Comparison of ENCODE assay signal across 18 cellular contexts in genomic region chr18:63306819-63307554, GRCh38. TPM values are rescaled to one million over a fixed set of nuclear protein-coding genes. Genes with fewer than 3 reads are reported as not detected.
DNase-seq lines count a peak whose midpoint lies in the region; ATAC-seq and TF ChIP-seq lines count a peak whose summit lies in the region.
"Had no signal": no experiment of that assay in that cellular context is flagged by ENCODE, and none has a peak within 500 bp of the region (broad histone marks: within the 10 kb centered on the region; RNA-seq: fewer than 3 reads in every experiment).

No MANE protein-coding gene starts in this region.

- ATAC-seq in stimulated activated naive CD8-positive, alpha-beta T cell treated with anti-CD3 and anti-CD28 coated beads, Interleukin-15, Interleukin-2, amounts not matched to agents 100 U/mL and 50 U/mL, for 24 hours: no peak
- ATAC-seq in activated B cell treated with CpG ODN at 0.5 μM for 24 hours (ENCODE audit: low read depth) (no peak), HG03175 (IDR thresholded peaks at IDR 0.05; ENCODE audit: unreplicated experiment) (no peak)
- no peak for ATAC-seq in naive thymus-derived CD4-positive, alpha-beta T cell

- H3K9me3 ChIP-seq in naive thymus-derived CD4-positive, alpha-beta T cell (ENCODE audit: control insufficient read depth in 2 of 3, low read length in 3 of 3): no peaks in the 10 kb centered on the region
- H3K9me3 ChIP-seq: BE2C had no signal

- H3K36me3 Mint-ChIP-seq in stimulated activated naive CD8-positive, alpha-beta T cell treated with anti-CD3 and anti-CD28 coated beads, Interleukin-15, Interleukin-2, amounts not matched to agents 100 ng/mL and 50 ng/mL, for 24 hours (ENCODE audit: low read depth): peaks cover 56% of the 10 kb centered on the region
- H3K36me3 Mint-ChIP-seq in activated B cell treated with CpG ODN at 0.5 μM for 24 hours (ENCODE audit: low read depth) (peaks cover 57% of the 10 kb centered on the region), endothelial cell (ENCODE audit: low read depth, unreplicated experiment) (no peaks in the 10 kb centered on the region), Calu3 (ENCODE audit: insufficient read depth, unreplicated experiment) (no peaks in the 10 kb centered on the region)
- H3K36me3 Mint-ChIP-seq in naive thymus-derived CD4-positive, alpha-beta T cell: peaks cover 0 to 40% (median 8%) of the 10 kb centered on the region in 5 donors

- H3K27ac ChIP-seq in naive thymus-derived CD4-positive, alpha-beta T cell (ENCODE audit: low read depth, low read length): no peak overlapping the region
- H3K27ac ChIP-seq: SK-N-MC had no signal

- no peak overlapping the region for H3K4me3 ChIP-seq in naive thymus-derived CD4-positive, alpha-beta T cell (ENCODE audit: low read length)
- H3K4me3 ChIP-seq: SK-N-MC had no signal

- CTCF ChIA-PET in activated B cell treated with CpG ODN at 0.5 μM for 24 hours (lab: Charles Lee) (interaction anchor here (1.1 to 3.8 kb wide), 2 partner anchors 11 to 145 kb away, joined by 3 to 16 read pairs; partner anchors contain the start of gene BCL2), Calu3 (lab: Charles Lee) (interaction anchor here (1.5 kb wide), 1 partner anchor 12 kb away, joined by 6 read pairs; the partner anchor contains the start of gene BCL2)
- CTCF ChIA-PET in naive thymus-derived CD4-positive, alpha-beta T cell (lab: Charles Lee): interaction anchor here (0.7 to 2.1 kb wide), 5 partner anchors 8 to 287 kb away, joined by 3 to 13 read pairs (median 4); no protein-coding TSS in a partner anchor

- no TSS peak for BruUV-seq in Calu3 (replicated peaks; lab: Mats Ljungman, UMichigan)

- intact Hi-C loops in activated B cell treated with CpG ODN at 0.5 μM for 24 hours (cut with micrococcal nuclease) (no loop called here), Calu3 (cut with micrococcal nuclease; ENCODE audit: unreplicated experiment) (no loop called here)
- intact Hi-C loops in naive thymus-derived CD4-positive, alpha-beta T cell (cut with micrococcal nuclease): no loop called here

- H3K4me1 Mint-ChIP-seq in stimulated activated naive CD8-positive, alpha-beta T cell treated with anti-CD3 and anti-CD28 coated beads, Interleukin-15, Interleukin-2, amounts not matched to agents 100 ng/mL and 50 ng/mL, for 24 hours (ENCODE audit: low read depth): peaks cover 93% of the 10 kb centered on the region
- peaks cover 93% of the 10 kb centered on the region for H3K4me1 Mint-ChIP-seq in activated B cell treated with CpG ODN at 0.5 μM for 24 hours
- H3K4me1 Mint-ChIP-seq in naive thymus-derived CD4-positive, alpha-beta T cell: peaks cover 60 to 95% (median 92%) of the 10 kb centered on the region in 7 donors
- no peaks in the 10 kb centered on the region for H3K4me1 Mint-ChIP-seq in endothelial cell (ENCODE audit: unreplicated experiment)
- peaks cover 36% of the 10 kb centered on the region for H3K4me1 Mint-ChIP-seq in Calu3 (ENCODE audit: low read depth, unreplicated experiment)

- peak overlapping the region; percentile 41 for H3K27ac Mint-ChIP-seq in stimulated activated naive CD8-positive, alpha-beta T cell treated with anti-CD3 and anti-CD28 coated beads, Interleukin-15, Interleukin-2, amounts not matched to agents 100 ng/mL and 50 ng/mL, for 24 hours
- H3K27ac Mint-ChIP-seq in activated B cell treated with CpG ODN at 0.5 μM for 24 hours (peak overlapping the region; percentile 80), endothelial cell (ENCODE audit: unreplicated experiment) (no peak overlapping the region), Calu3 (ENCODE audit: unreplicated experiment) (no peak overlapping the region)
- peak overlapping the region in 7 of 9 donors; percentile 3 to 95 (median 73) for H3K27ac Mint-ChIP-seq in naive thymus-derived CD4-positive, alpha-beta T cell

- DNase-seq in stimulated activated naive CD8-positive, alpha-beta T cell treated with anti-CD3 and anti-CD28 coated beads, Interleukin-15, Interleukin-2, amounts not matched to agents 100 U/mL and 50 U/mL, for 24 hours: no peak
- no peak for DNase-seq in activated B cell treated with CpG ODN at 0.5 μM for 24 hours
- DNase-seq in naive thymus-derived CD4-positive, alpha-beta T cell: no peak
- DNase-seq in endothelial cell (ENCODE audit: low spot score): no peak
- no peak for DNase-seq in NCI-H2029 (lab: John Stamatoyannopoulos, UW)
- DNase-seq in Calu3: no peak
- DNase-seq: activated CD4-positive, CD25-positive, alpha-beta regulatory T cell; DND-41; effector memory CD4-positive, alpha-beta T cell; foreskin fibroblast; posterior cingulate gyrus; stimulated activated CD4-positive, alpha-beta T cell treated with anti-CD3 and anti-CD28 coated beads, Interleukin-1b, Interleukin-23, amount 100 ng/mL, for 48 hours; stimulated activated CD8-positive, alpha-beta memory T cell treated with anti-CD3 and anti-CD28 coated beads, Interleukin-4, amount 100 ng/mL, for 48 hours had no signal

- H3K27me3 ChIP-seq in naive thymus-derived CD4-positive, alpha-beta T cell (ENCODE audit: control insufficient read depth in 2 of 2, insufficient read depth in 2 of 2, low read length in 2 of 2): no peaks in the 10 kb centered on the region
- H3K27me3 ChIP-seq: BE2C had no signal

- POLR2A ChIA-PET in activated B cell treated with CpG ODN at 0.5 μM for 24 hours (lab: Charles Lee): interaction anchor here (0.6 to 3.1 kb wide), 13 partner anchors 7 to 168 kb away, joined by 3 to 30 read pairs (median 4); partner anchors contain the start of gene BCL2
- POLR2A ChIA-PET in naive thymus-derived CD4-positive, alpha-beta T cell (lab: Charles Lee): interaction anchor here (0.6 to 3.9 kb wide), 13 partner anchors 9 to 175 kb away, joined by 3 to 26 read pairs (median 3); no protein-coding TSS in a partner anchor

- TF ChIP-seq CTCF in activated B cell treated with CpG ODN at 0.5 μM for 24 hours (IDR thresholded peaks at IDR 0.05) (no peak), endothelial cell (IDR thresholded peaks at IDR 0.05; ENCODE audit: unreplicated experiment) (no peak), Calu3 (IDR thresholded peaks at IDR 0.05; ENCODE audit: unreplicated experiment) (no peak)

- no peaks in the 10 kb centered on the region for H3K27me3 Mint-ChIP-seq in stimulated activated naive CD8-positive, alpha-beta T cell treated with anti-CD3 and anti-CD28 coated beads, Interleukin-15, Interleukin-2, amounts not matched to agents 100 ng/mL and 50 ng/mL, for 24 hours
- H3K27me3 Mint-ChIP-seq in activated B cell treated with CpG ODN at 0.5 μM for 24 hours (no peaks in the 10 kb centered on the region), endothelial cell (ENCODE audit: unreplicated experiment) (no peaks in the 10 kb centered on the region), Calu3 (ENCODE audit: unreplicated experiment) (peaks cover 22% of the 10 kb centered on the region)
- no peaks in the 10 kb centered on the region for H3K27me3 Mint-ChIP-seq in naive thymus-derived CD4-positive, alpha-beta T cell

- no peaks in the 10 kb centered on the region for H3K9me3 Mint-ChIP-seq in stimulated activated naive CD8-positive, alpha-beta T cell treated with anti-CD3 and anti-CD28 coated beads, Interleukin-15, Interleukin-2, amounts not matched to agents 100 ng/mL and 50 ng/mL, for 24 hours
- H3K9me3 Mint-ChIP-seq in activated B cell treated with CpG ODN at 0.5 μM for 24 hours: no peaks in the 10 kb centered on the region
- H3K9me3 Mint-ChIP-seq in naive thymus-derived CD4-positive, alpha-beta T cell: no peaks in the 10 kb centered on the region
- H3K9me3 Mint-ChIP-seq in endothelial cell (ENCODE audit: unreplicated experiment): no peaks in the 10 kb centered on the region
- H3K9me3 Mint-ChIP-seq in Calu3 (ENCODE audit: low read depth, unreplicated experiment): no peaks in the 10 kb centered on the region
- H3K9me3 Mint-ChIP-seq: activated T-helper 2 cell treated with anti-CD3 and anti-CD28 coated beads, Interferon-gamma antibody, Interleukin-2, Interleukin-4, amounts not matched to agents 10 μg/mL and 5 μg/mL and 100 μg/mL, durations not matched to agents 14 hours and 24 hours and 36 hours had no signal

- H3K4me3 Mint-ChIP-seq in stimulated activated naive CD8-positive, alpha-beta T cell treated with anti-CD3 and anti-CD28 coated beads, Interleukin-15, Interleukin-2, amounts not matched to agents 100 ng/mL and 50 ng/mL, for 24 hours: no peak overlapping the region
- H3K4me3 Mint-ChIP-seq in activated B cell treated with CpG ODN at 0.5 μM for 24 hours (no peak overlapping the region), endothelial cell (ENCODE audit: unreplicated experiment) (no peak overlapping the region), Calu3 (ENCODE audit: low read depth, unreplicated experiment) (no peak overlapping the region)
- peak overlapping the region in 3 of 10 donors; percentile 3 to 39 (median 32) for H3K4me3 Mint-ChIP-seq in naive thymus-derived CD4-positive, alpha-beta T cell

- H3K36me3 ChIP-seq in naive thymus-derived CD4-positive, alpha-beta T cell (ENCODE audit: control insufficient read depth in 2 of 3, insufficient read depth in 3 of 3, low read length in 3 of 3): no peaks in the 10 kb centered on the region
- H3K36me3 ChIP-seq: BE2C had no signal

- H3K4me1 ChIP-seq in naive thymus-derived CD4-positive, alpha-beta T cell (ENCODE audit: control insufficient read depth in 2 of 2, insufficient read depth in 2 of 2, low read length in 2 of 2): peaks cover 33 to 55% of the 10 kb centered on the region in 2 donors

RNA-seq across cellular contexts. Expression of gene BCL2, which starts 12.6 kb away (rescaled TPM):
- total RNA-seq in activated B cell treated with CpG ODN at 0.5 μM for 24 hours (125 and 145 TPM in 2 replicates), endothelial cell (ENCODE audit: unreplicated experiment) (9.2 TPM), Calu3 (2022) (2.9 and 4.0 TPM in 2 replicates)
- 100 to 1,000 TPM in 3 of 5 experiments, 10 to 100 TPM in 2; 38.3 to 154 (median 126) TPM for total RNA-seq in naive thymus-derived CD4-positive, alpha-beta T cell
- polyA plus RNA-seq in naive thymus-derived CD4-positive, alpha-beta T cell: 10 to 100 TPM; 32.7 to 39.6 TPM

Comparison
In these comparisons a context has a peak if more than half of its experiments do, and no peak if none do; other contexts are left out.
1. H3K27ac Mint-ChIP-seq: peak in stimulated activated naive CD8-positive, alpha-beta T cell treated with anti-CD3 and anti-CD28 coated beads, Interleukin-15, Interleukin-2, amounts not matched to agents 100 ng/mL and 50 ng/mL, for 24 hours (single experiment), activated B cell treated with CpG ODN at 0.5 μM for 24 hours (single experiment) and naive thymus-derived CD4-positive, alpha-beta T cell (7 of 9); none in endothelial cell (single experiment) and Calu3 (single experiment).